17 cellular contexts compared by ENCODE assay signal in the genomic region with DNA sequence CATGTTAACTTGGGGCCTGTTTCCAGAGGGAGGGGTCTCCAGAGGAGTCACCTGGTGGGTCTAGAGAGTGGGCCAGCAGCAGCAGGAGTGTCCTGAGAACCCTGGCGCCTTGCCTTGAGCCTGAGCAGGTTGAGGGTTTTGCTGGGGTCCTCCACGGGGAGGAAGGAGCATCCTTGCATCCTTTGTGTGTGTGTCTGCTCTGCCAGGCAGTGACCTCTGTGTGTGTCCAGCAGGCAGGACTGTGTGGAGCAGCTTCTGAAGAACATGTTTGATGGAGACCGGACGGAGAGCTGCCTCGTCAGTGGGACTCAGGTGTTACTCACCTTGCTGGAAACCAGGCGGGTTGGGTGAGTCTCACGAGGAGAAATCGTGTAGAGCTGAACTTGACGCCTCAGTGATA. TPM values are rescaled to one million over a fixed set of nuclear protein-coding genes. Genes with fewer than 3 reads are reported as not detected.
A peak's percentile ranks its signal among the peaks of the same experiment; 100 is the strongest.
DNase-seq lines count a peak whose midpoint lies in the region; ATAC-seq and TF ChIP-seq lines count a peak whose summit lies in the region.
"Had no signal": no experiment of that assay in that cellular context is flagged by ENCODE, and none has a peak within 500 bp of the region (broad histone marks: within the 10 kb centered on the region; RNA-seq: fewer than 3 reads in every experiment).

No MANE protein-coding gene starts in this region.

- H3K9me3 ChIP-seq in right cardiac atrium (ENCODE audit: control insufficient read depth, low read length): no peaks in the 10 kb centered on the region
- H3K9me3 ChIP-seq in hepatocyte (ENCODE audit: low read depth): no peaks in the 10 kb centered on the region
- no peaks in the 10 kb centered on the region for H3K9me3 ChIP-seq in upper lobe of left lung

- no peaks in the 10 kb centered on the region for H3K79me2 ChIP-seq in hepatocyte

- peaks cover 26% of the 10 kb centered on the region for H3K36me3 Mint-ChIP-seq in activated CD4-positive, alpha-beta T cell treated with anti-CD3 and anti-CD28 coated beads, Interleukin-2, amount 10 ng/mL, durations not matched to agents 7 days and 5 days (ENCODE audit: low read depth)

- no peaks in the 10 kb centered on the region for H3K9me2 ChIP-seq in hepatocyte (replicated peaks; ENCODE audit: insufficient read depth)

- H3K27me3 ChIP-seq in right cardiac atrium (ENCODE audit: control insufficient read depth, insufficient read depth) (no peaks in the 10 kb centered on the region), layer of hippocampus (ENCODE audit: control insufficient read depth, insufficient read depth, low read length) (no peaks in the 10 kb centered on the region), hepatocyte (no peaks in the 10 kb centered on the region), upper lobe of left lung (no peaks in the 10 kb centered on the region)

- no peak for TF ChIP-seq POLR2A in upper lobe of left lung (IDR thresholded peaks at IDR 0.05)

- H2AFZ ChIP-seq in hepatocyte: no peak overlapping the region

- TF ChIP-seq CTCF in hepatocyte (IDR thresholded peaks at IDR 0.05; ENCODE audit: poor library complexity) (no peak), upper lobe of left lung (IDR thresholded peaks at IDR 0.05) (no peak)

- no peak overlapping the region for H3K4me3 Mint-ChIP-seq in activated CD4-positive, alpha-beta T cell treated with anti-CD3 and anti-CD28 coated beads, Interleukin-2, amount 10 ng/mL, durations not matched to agents 7 days and 5 days
- H3K4me3 Mint-ChIP-seq: CD14-positive monocyte; CD8-positive, alpha-beta T cell; H9 had no signal

- H3K4me3 ChIP-seq in right cardiac atrium (ENCODE audit: low read length) (no peak overlapping the region), hepatocyte (no peak overlapping the region), upper lobe of left lung (no peak overlapping the region)

- H3K4me2 ChIP-seq in hepatocyte: no peak overlapping the region

- POLR2A ChIA-PET in activated CD4-positive, alpha-beta T cell treated with anti-CD3 and anti-CD28 coated beads, Interleukin-2, amount 10 ng/mL, durations not matched to agents 7 days and 5 days (lab: Charles Lee): no interaction called here

- no peaks in the 10 kb centered on the region for H3K4me1 Mint-ChIP-seq in activated CD4-positive, alpha-beta T cell treated with anti-CD3 and anti-CD28 coated beads, Interleukin-2, amount 10 ng/mL, durations not matched to agents 7 days and 5 days
- H3K4me1 Mint-ChIP-seq: H9 had no signal

- ATAC-seq in right cardiac atrium (no peak), left ventricle myocardium superior (no peak), upper lobe of left lung (ENCODE audit: low FRiP score in 2 of 2) (no peak)
- ATAC-seq: CD8-positive, alpha-beta T cell had no signal

- H4K20me1 ChIP-seq in hepatocyte (ENCODE audit: insufficient read depth, poor library complexity, severe bottlenecking): no peaks in the 10 kb centered on the region

- H3K36me3 ChIP-seq in hepatocyte (replicated peaks; ENCODE audit: insufficient read depth, low read depth): peaks cover 3% of the 10 kb centered on the region
- peaks cover 43 to 100% (median 96%) of the 10 kb centered on the region in 4 donors for H3K36me3 ChIP-seq in upper lobe of left lung

- CTCF ChIA-PET in activated CD4-positive, alpha-beta T cell treated with anti-CD3 and anti-CD28 coated beads, Interleukin-2, amount 10 ng/mL, durations not matched to agents 7 days and 5 days (lab: Charles Lee): no interaction called here

- intact Hi-C loops in right cardiac atrium (cut with DNase I): no loop called here
- intact Hi-C loops in left ventricle myocardium superior (cut with micrococcal nuclease): no loop called here

- H3K27ac Mint-ChIP-seq in activated CD4-positive, alpha-beta T cell treated with anti-CD3 and anti-CD28 coated beads, Interleukin-2, amount 10 ng/mL, durations not matched to agents 7 days and 5 days: peak overlapping the region; percentile 41
- H3K27ac Mint-ChIP-seq: CD8-positive, alpha-beta T cell; H9 had no signal

- DNase-seq in activated CD4-positive, alpha-beta T cell treated with anti-CD3 and anti-CD28 coated beads, Interleukin-2, amount 10 ng/mL, durations not matched to agents 7 days and 5 days: no peak
- DNase-seq in activated CD4-positive, alpha-beta T cell treated with anti-CD3 and anti-CD28 coated beads, Interleukin-2, amount 50 U/mL, for 1 hour: no peak
- peak in 2 of 3 donors; percentile 23 to 39 for DNase-seq in right cardiac atrium
- no peak for DNase-seq in left ventricle myocardium superior
- no peak for DNase-seq in cerebellar cortex (ENCODE audit: low spot score)
- DNase-seq in hepatocyte (ENCODE audit: low spot score): no peak
- DNase-seq in upper lobe of left lung: no peak
- DNase-seq: CD8-positive, alpha-beta T cell; COR-L47; DMS153; DND-41; GDM1; GOT3; H9 had no signal

- no peaks in the 10 kb centered on the region for H3K9me3 Mint-ChIP-seq in activated CD4-positive, alpha-beta T cell treated with anti-CD3 and anti-CD28 coated beads, Interleukin-2, amount 10 ng/mL, durations not matched to agents 7 days and 5 days
- H3K9me3 Mint-ChIP-seq: CD14-positive monocyte; CD8-positive, alpha-beta T cell; H9 had no signal

- TF ChIP-seq EP300 in upper lobe of left lung (IDR thresholded peaks at IDR 0.05): no peak

- H3K27ac ChIP-seq in right cardiac atrium (ENCODE audit: low read length) (no peak overlapping the region), layer of hippocampus (ENCODE audit: low read depth, low read length) (peak overlapping the region; percentile 66), hepatocyte (no peak overlapping the region), upper lobe of left lung (no peak overlapping the region)
- H3K27ac ChIP-seq: 22Rv1 had no signal

- H3K4me1 ChIP-seq in right cardiac atrium (ENCODE audit: control insufficient read depth, insufficient read depth, low read length) (no peaks in the 10 kb centered on the region), hepatocyte (ENCODE audit: insufficient read depth) (no peaks in the 10 kb centered on the region), upper lobe of left lung (no peaks in the 10 kb centered on the region)

- 92% methylated on average over 9 of the region's 9 CpGs for WGBS in right cardiac atrium
- WGBS in hepatocyte (ENCODE audit: low lambda C conversion rate, missing lambda C conversion rate): 97% methylated on average over 9 of the region's 9 CpGs
- 91% methylated on average over 8 to 9 of the region's 9 CpGs for WGBS in upper lobe of left lung, 2 donors

- no peaks in the 10 kb centered on the region for H3K27me3 Mint-ChIP-seq in activated CD4-positive, alpha-beta T cell treated with anti-CD3 and anti-CD28 coated beads, Interleukin-2, amount 10 ng/mL, durations not matched to agents 7 days and 5 days

RNA-seq across cellular contexts. Expression of a gene that starts 55.7 kb away (rescaled TPM):
- 100 to 1,000 TPM; 211 to 224 TPM for total RNA-seq in activated CD4-positive, alpha-beta T cell treated with anti-CD3 and anti-CD28 coated beads, Interleukin-2, amount 10 ng/mL, durations not matched to agents 7 days and 5 days
- total RNA-seq in right cardiac atrium: 10 to 100 TPM; 50.3 to 54.8 (median 53.9) TPM
- 39.2 TPM for polyA plus RNA-seq in right cardiac atrium
- total RNA-seq in left ventricle myocardium superior: 55.5 TPM
- total RNA-seq in hepatocyte: 26.1 and 34.5 TPM in 2 replicates
- 38.0 and 49.5 TPM in 2 replicates for polyA plus RNA-seq in hepatocyte
- 100 to 1,000 TPM in 1 of 6 donors, 10 to 100 TPM in 5; 44.6 to 117 (median 75.7) TPM for total RNA-seq in upper lobe of left lung

Comparison
In these comparisons a context has a peak if more than half of its experiments do, and no peak if none do; other contexts are left out.
1. DNase-seq: peak in right cardiac atrium (2 of 3); none in activated CD4-positive, alpha-beta T cell treated with anti-CD3 and anti-CD28 coated beads, Interleukin-2, amount 10 ng/mL, durations not matched to agents 7 days and 5 days (single experiment), activated CD4-positive, alpha-beta T cell treated with anti-CD3 and anti-CD28 coated beads, Interleukin-2, amount 50 U/mL, for 1 hour (single experiment), left ventricle myocardium superior (single experiment), cerebellar cortex (single experiment), hepatocyte (single experiment) and upper lobe of left lung (0 of 2).